1 cellular context compared by ENCODE assay signal in the genomic region with DNA sequence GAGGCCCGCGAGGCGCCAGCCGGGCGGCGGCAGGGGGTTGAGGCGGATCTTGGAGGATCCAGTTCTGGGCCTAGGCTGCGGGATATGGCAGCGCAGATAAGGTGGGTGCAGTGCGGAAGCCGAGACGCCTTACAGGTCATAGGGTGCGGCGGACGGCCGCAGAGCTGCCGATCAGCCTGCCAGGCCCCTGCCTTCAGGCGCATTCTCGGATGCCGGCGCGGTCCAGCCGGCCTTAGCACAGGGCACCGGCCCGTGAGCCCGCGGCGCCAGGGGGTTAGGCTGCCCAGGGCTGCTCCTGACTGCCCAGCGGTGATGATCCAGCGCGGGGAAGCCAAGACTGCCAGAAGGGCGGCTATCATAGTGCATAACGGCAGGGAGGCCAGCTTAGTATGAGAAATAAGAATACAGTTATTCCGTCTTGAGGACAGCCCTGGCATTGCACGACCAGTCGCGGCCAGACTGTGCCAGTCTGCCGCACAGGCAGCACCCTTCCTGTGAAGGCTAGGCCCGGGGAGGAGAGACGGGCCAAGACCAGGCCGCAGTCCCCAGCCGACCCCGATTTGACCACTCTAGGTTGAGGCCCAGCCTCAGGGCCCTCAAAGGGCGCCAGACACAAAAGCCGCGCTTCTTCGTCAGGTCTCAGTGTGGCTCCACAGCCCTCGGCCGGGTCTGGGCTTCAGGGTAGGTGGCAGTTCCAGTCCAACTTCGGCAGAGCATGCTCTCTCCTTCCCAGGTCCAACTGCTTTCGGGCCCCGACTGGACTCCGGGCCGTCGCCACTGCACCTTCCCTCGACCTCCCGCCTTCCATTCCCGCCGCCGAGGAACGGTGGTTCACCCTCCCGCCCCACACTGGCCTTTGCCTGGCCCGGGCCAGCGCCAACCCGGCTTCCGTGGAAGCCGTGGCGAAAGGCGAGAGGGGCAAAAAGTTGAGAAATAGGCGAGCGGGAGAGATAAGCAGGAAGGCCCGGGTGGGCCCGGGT.
TF ChIP-seq lines count a peak whose summit lies in the region.

No MANE protein-coding gene starts in this region.

TF ChIP-seq in H1, 55 proteins besides CTCF, POLR2A, EP300 and RAD21:
- TF ChIP-seq SUZ12 (IDR thresholded peaks at IDR 0.05; ENCODE audit: low read length): peak; percentile 100
- no peak for TF ChIP-seq POLR2AphosphoS5 (IDR thresholded peaks at IDR 0.05; ENCODE audit: low read depth, low read length)
- TF ChIP-seq TCF12 (IDR thresholded peaks at IDR 0.05; ENCODE audit: low read depth, low read length): no peak
- no peak for TF ChIP-seq RFX5 (IDR thresholded peaks at IDR 0.05; ENCODE audit: borderline replicate concordance, low read depth, low read length)
- no peak for TF ChIP-seq FOSL1 (IDR thresholded peaks at IDR 0.05; ENCODE audit: insufficient read depth, low read depth, low read length)
- TF ChIP-seq SIRT6 (IDR thresholded peaks at IDR 0.05; ENCODE audit: low read length): no peak
- peak; percentile 100 for TF ChIP-seq EZH2 (IDR thresholded peaks at IDR 0.05; ENCODE audit: low read depth, low read length, severe bottlenecking)
- peak; percentile 64; the same call in 1 of the 2 replicates for TF ChIP-seq KDM1A (IDR thresholded peaks at IDR 0.05; ENCODE audit: borderline replicate concordance, low read length)
- no peak for TF ChIP-seq ASH2L (IDR thresholded peaks at IDR 0.05; ENCODE audit: low read length)
- peak; percentile 93 for TF ChIP-seq RNF2 (IDR thresholded peaks at IDR 0.05; ENCODE audit: borderline replicate concordance, low read depth, low read length, missing control alignments, poor library complexity, severe bottlenecking)
